Comparison of ENCODE assay signal across 20 cellular contexts in the genomic region with DNA sequence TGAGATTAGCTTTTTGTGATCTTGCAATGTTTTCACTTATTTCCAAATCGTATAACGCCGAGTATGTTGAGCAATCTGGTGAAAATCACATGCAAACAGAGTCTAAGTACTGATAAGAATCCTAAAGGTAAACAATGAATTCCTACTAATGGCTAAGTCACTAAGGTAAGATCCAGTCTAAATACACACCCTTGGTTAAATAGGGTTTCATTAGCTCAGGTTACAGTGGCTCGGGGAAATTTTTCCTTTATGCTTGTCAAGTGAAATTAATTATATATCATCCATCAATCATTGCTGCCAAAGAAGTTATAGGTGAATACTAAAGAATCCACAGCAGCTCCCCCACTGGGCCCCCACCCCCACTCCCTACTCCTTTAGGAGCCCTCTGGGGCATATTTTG.
DNase-seq lines count a peak whose midpoint lies in the region; ATAC-seq, FAIRE-seq and TF ChIP-seq lines count a peak whose summit lies in the region.
"Had no signal": no experiment of that assay in that cellular context is flagged by ENCODE, and none has a peak within 500 bp of the region (broad histone marks: within the 10 kb centered on the region; RNA-seq: fewer than 3 reads in every experiment).

No MANE protein-coding gene starts in this region.

- H3K27me3 Mint-ChIP-seq in type B pancreatic cell = peaks cover 4% of the 10 kb centered on the region
- H3K27me3 Mint-ChIP-seq in activated CD4-positive, alpha-beta T cell treated with anti-CD3 and anti-CD28 coated beads for 36 hours = no peaks in the 10 kb centered on the region

- POLR2A ChIA-PET in activated CD4-positive, alpha-beta T cell treated with anti-CD3 and anti-CD28 coated beads for 36 hours (lab: Charles Lee) = no interaction called here

- no peak for FAIRE-seq in bronchial epithelial cell (lab: Jason Lieb, UNC)
- FAIRE-seq: A204.1, GM18507, HTR-8/SVneo, islet of Langerhans had no signal

- intact Hi-C loops in activated CD4-positive, alpha-beta T cell treated with anti-CD3 and anti-CD28 coated beads for 36 hours (cut with DNase I, micrococcal nuclease) = no loop called here

- H3K4me3 Mint-ChIP-seq in type B pancreatic cell = peak overlapping the region; percentile 37
- no peak overlapping the region for H3K4me3 Mint-ChIP-seq in activated CD4-positive, alpha-beta T cell treated with anti-CD3 and anti-CD28 coated beads for 36 hours
- H3K4me3 Mint-ChIP-seq: mesothelial cell of epicardium; neural progenitor cell; stimulated activated effector memory CD8-positive, alpha-beta T cell treated with anti-CD3 and anti-CD28 coated beads, Interleukin-12 subunit alpha, Interleukin-12 subunit beta, amount 100 ng/mL, for 72 hours had no signal

- TF ChIP-seq CTCF in bronchial epithelial cell (IDR thresholded peaks at IDR 0.05; ENCODE audit: insufficient read depth, low read length, severe bottlenecking) (no peak), type B pancreatic cell (conservative IDR thresholded peaks at IDR 0.05) (no peak)

- no peak overlapping the region for H3K4me3 ChIP-seq in bronchial epithelial cell (ENCODE audit: low read depth, low read length)
- H3K4me3 ChIP-seq: adrenal gland; BLaER1 treated with 17β-estradiol and CSF1 and Interleukin-3, amounts not matched to agents 10 nM and 100 nM; neural progenitor cell had no signal

- H3K36me3 ChIP-seq in bronchial epithelial cell (ENCODE audit: control insufficient read depth, insufficient read depth, low read length) = no peaks in the 10 kb centered on the region
- H3K36me3 ChIP-seq: adrenal gland; BLaER1 treated with 17β-estradiol and CSF1 and Interleukin-3, amounts not matched to agents 10 nM and 100 nM; neural progenitor cell had no signal

- peak; percentile 8 for DNase-seq in NCI-H187 treated with DMSO at 0.1 percent for 48 hours (lab: John Stamatoyannopoulos, UW)
- DNase-seq in NCI-H187 (lab: John Stamatoyannopoulos, UW) = no peak
- DNase-seq in NCI-H146 (lab: John Stamatoyannopoulos, UW) = peak; percentile 91
- peak; percentile 84 for DNase-seq in bronchial epithelial cell (ENCODE audit: low read depth)
- DNase-seq in type B pancreatic cell (ENCODE audit: extremely low spot score, unreplicated experiment) = no peak
- no peak for DNase-seq in activated CD4-positive, alpha-beta T cell treated with anti-CD3 and anti-CD28 coated beads for 36 hours
- DNase-seq: adrenal gland, caudate nucleus, HCEC 1CT, head of caudate nucleus had no signal

- no peak for ATAC-seq in activated CD4-positive, alpha-beta T cell treated with anti-CD3 and anti-CD28 coated beads for 36 hours
- ATAC-seq in HG02610 (IDR thresholded peaks at IDR 0.05; ENCODE audit: unreplicated experiment) = no peak
- no peak for ATAC-seq in HG02885 (IDR thresholded peaks at IDR 0.05; ENCODE audit: poor library complexity, unreplicated experiment)
- ATAC-seq: stimulated activated effector memory CD8-positive, alpha-beta T cell treated with anti-CD3 and anti-CD28 coated beads, Interleukin-12 subunit alpha, Interleukin-12 subunit beta, amount 100 ng/mL, for 72 hours had no signal

- H3K9me3 Mint-ChIP-seq in type B pancreatic cell = no peaks in the 10 kb centered on the region
- H3K9me3 Mint-ChIP-seq in activated CD4-positive, alpha-beta T cell treated with anti-CD3 and anti-CD28 coated beads for 36 hours (ENCODE audit: low read depth) = no peaks in the 10 kb centered on the region
- H3K9me3 Mint-ChIP-seq: neural progenitor cell; stimulated activated effector memory CD8-positive, alpha-beta T cell treated with anti-CD3 and anti-CD28 coated beads, Interleukin-12 subunit alpha, Interleukin-12 subunit beta, amount 100 ng/mL, for 72 hours had no signal

- H3K36me3 Mint-ChIP-seq in type B pancreatic cell = no peaks in the 10 kb centered on the region
- H3K36me3 Mint-ChIP-seq in activated CD4-positive, alpha-beta T cell treated with anti-CD3 and anti-CD28 coated beads for 36 hours (ENCODE audit: low read depth) = no peaks in the 10 kb centered on the region
- H3K36me3 Mint-ChIP-seq: mesothelial cell of epicardium; neural progenitor cell; stimulated activated effector memory CD8-positive, alpha-beta T cell treated with anti-CD3 and anti-CD28 coated beads, Interleukin-12 subunit alpha, Interleukin-12 subunit beta, amount 100 ng/mL, for 72 hours had no signal

- no peaks in the 10 kb centered on the region for H3K27me3 ChIP-seq in bronchial epithelial cell (ENCODE audit: control insufficient read depth, insufficient read depth, low read length)
- H3K27me3 ChIP-seq: adrenal gland; BLaER1 treated with 17β-estradiol and CSF1 and Interleukin-3, amounts not matched to agents 10 nM and 100 nM; neural progenitor cell had no signal

- peak overlapping the region; percentile 77 for H3K27ac Mint-ChIP-seq in type B pancreatic cell
- no peak overlapping the region for H3K27ac Mint-ChIP-seq in activated CD4-positive, alpha-beta T cell treated with anti-CD3 and anti-CD28 coated beads for 36 hours
- H3K27ac Mint-ChIP-seq: mesothelial cell of epicardium; neural progenitor cell; stimulated activated effector memory CD8-positive, alpha-beta T cell treated with anti-CD3 and anti-CD28 coated beads, Interleukin-12 subunit alpha, Interleukin-12 subunit beta, amount 100 ng/mL, for 72 hours had no signal

- peaks cover 7% of the 10 kb centered on the region for H3K4me1 Mint-ChIP-seq in type B pancreatic cell (ENCODE audit: unreplicated experiment)
- no peaks in the 10 kb centered on the region for H3K4me1 Mint-ChIP-seq in activated CD4-positive, alpha-beta T cell treated with anti-CD3 and anti-CD28 coated beads for 36 hours
- H3K4me1 Mint-ChIP-seq: stimulated activated effector memory CD8-positive, alpha-beta T cell treated with anti-CD3 and anti-CD28 coated beads, Interleukin-12 subunit alpha, Interleukin-12 subunit beta, amount 100 ng/mL, for 72 hours had no signal

- CTCF ChIA-PET in activated CD4-positive, alpha-beta T cell treated with anti-CD3 and anti-CD28 coated beads for 36 hours (lab: Charles Lee) = no interaction called here

Comparison
In these comparisons a context has a peak if more than half of its experiments do, and no peak if none do; other contexts are left out.
1. DNase-seq: peak in NCI-H187 treated with DMSO at 0.1 percent for 48 hours (single experiment), NCI-H146 (single experiment) and bronchial epithelial cell (single experiment); none in NCI-H187 (0 of 2), type B pancreatic cell (single experiment) and activated CD4-positive, alpha-beta T cell treated with anti-CD3 and anti-CD28 coated beads for 36 hours (single experiment).